11 cellular contexts compared by ENCODE assay signal in genomic region chr4:31674313-31674947, GRCh38.
A peak's percentile ranks its signal among the peaks of the same experiment; 100 is the strongest.
DNase-seq lines count a peak whose midpoint lies in the region; ATAC-seq and TF ChIP-seq lines count a peak whose summit lies in the region.
"Had no signal": no experiment of that assay in that cellular context is flagged by ENCODE, and none has a peak within 500 bp of the region (broad histone marks: within the 10 kb centered on the region; RNA-seq: fewer than 3 reads in every experiment).

No MANE protein-coding gene starts in this region.

- H3K36me3 ChIP-seq in PC-9 (ENCODE audit: low read depth) (no peaks in the 10 kb centered on the region), thyroid gland (no peaks in the 10 kb centered on the region)

- TF ChIP-seq CTCF in PC-9 (conservative IDR thresholded peaks at IDR 0.05) (peak; percentile 66), fibroblast of mammary gland (conservative IDR thresholded peaks at IDR 0.05; ENCODE audit: control insufficient read depth, insufficient read depth, low read depth, low read length) (peak; percentile 52), thyroid gland (IDR thresholded peaks at IDR 0.05) (peak in 5 of 6 experiments; percentile 6 to 50 (median 33))

- CTCF ChIA-PET in PC-9 (lab: Charles Lee) = no interaction called here

- no peaks in the 10 kb centered on the region for H3K79me2 ChIP-seq in PC-9 (ENCODE audit: low read depth)

- H3K9me2 ChIP-seq in PC-9 (ENCODE audit: insufficient read depth) = no peaks in the 10 kb centered on the region

- no peaks in the 10 kb centered on the region for H4K20me1 ChIP-seq in PC-9 (ENCODE audit: insufficient read depth)

- no peaks in the 10 kb centered on the region for H3K9me3 ChIP-seq in PC-9 (ENCODE audit: insufficient read depth, low read depth)
- H3K9me3 ChIP-seq in thyroid gland = no peaks in the 10 kb centered on the region

- no peak for TF ChIP-seq POLR2A in thyroid gland (IDR thresholded peaks at IDR 0.05)

- no peaks in the 10 kb centered on the region for H3K4me1 ChIP-seq in PC-9 (replicated peaks; ENCODE audit: insufficient read depth)
- H3K4me1 ChIP-seq in thyroid gland = no peaks in the 10 kb centered on the region

- ATAC-seq in HG03571 (IDR thresholded peaks at IDR 0.05; ENCODE audit: unreplicated experiment) = no peak
- ATAC-seq in HG03469 (IDR thresholded peaks at IDR 0.05; ENCODE audit: unreplicated experiment) = no peak

- DNase-seq in NCI-H82 (lab: John Stamatoyannopoulos, UW) (peak; percentile 50), NCI-H82 treated with DMSO at 0.1 percent for 48 hours (lab: John Stamatoyannopoulos, UW; ENCODE audit: unreplicated experiment) (no peak), PC-9 (no peak), fibroblast of mammary gland (ENCODE audit: low read depth) (peak; percentile 22), thyroid gland (no peak)
- no peak for DNase-seq in activated naive CD4-positive, alpha-beta T cell treated with Interleukin-2 at 50 U/mL for 16 hours
- DNase-seq: HCEC 1CT; midbrain; NK-92 treated with Interleukin-12 subunit alpha and Interleukin-12 subunit beta, amount 100 ng/mL, for 24 hours had no signal

- POLR2A ChIA-PET in PC-9 (lab: Charles Lee; ENCODE audit: unreplicated experiment) = no interaction called here

- H3K27me3 ChIP-seq in PC-9 (ENCODE audit: insufficient read depth, low read depth) (no peaks in the 10 kb centered on the region), thyroid gland (no peaks in the 10 kb centered on the region)

- no peak overlapping the region for H3K27ac ChIP-seq in PC-9
- no peak overlapping the region for H3K27ac ChIP-seq in thyroid gland

- no peak overlapping the region for H3K4me3 ChIP-seq in PC-9
- no peak overlapping the region for H3K4me3 ChIP-seq in fibroblast of mammary gland (ENCODE audit: control insufficient read depth, low read depth, low read length)
- no peak overlapping the region for H3K4me3 ChIP-seq in thyroid gland (replicated peaks in 1 of 3)

- H2AFZ ChIP-seq in PC-9 = no peak overlapping the region

- H3K4me2 ChIP-seq in PC-9 = no peak overlapping the region

- no peaks in the 10 kb centered on the region for H3F3A ChIP-seq in PC-9 (ENCODE audit: insufficient read depth, low read depth)

- intact Hi-C loops in PC-9 (cut with micrococcal nuclease; ENCODE audit: unreplicated experiment) (loop anchor here (5.0 kb wide), 2 partner anchors 302 to 957 kb away; no protein-coding TSS in a partner anchor), thyroid gland (cut with DNase I) (no loop called here)

- no TSS peak for BruUV-seq in PC-9 (replicated peaks; lab: Mats Ljungman, UMichigan)

- WGBS in thyroid gland, 2 donors = 57 to 80% methylated on average over 1 of the region's 1 CpG

Comparison
In these comparisons a context has a peak if more than half of its experiments do, and no peak if none do; other contexts are left out.
1. DNase-seq: peak in NCI-H82 (single experiment) and fibroblast of mammary gland (single experiment); none in NCI-H82 treated with DMSO at 0.1 percent for 48 hours (single experiment), PC-9 (0 of 2), thyroid gland (0 of 2) and activated naive CD4-positive, alpha-beta T cell treated with Interleukin-2 at 50 U/mL for 16 hours (single experiment).
2. Peak in every context shown above with its lines, with median percentiles within 50 percentile points of each other: CTCF ChIP-seq.